ENCODE assay signal across 24 cellular contexts in the genomic region with DNA sequence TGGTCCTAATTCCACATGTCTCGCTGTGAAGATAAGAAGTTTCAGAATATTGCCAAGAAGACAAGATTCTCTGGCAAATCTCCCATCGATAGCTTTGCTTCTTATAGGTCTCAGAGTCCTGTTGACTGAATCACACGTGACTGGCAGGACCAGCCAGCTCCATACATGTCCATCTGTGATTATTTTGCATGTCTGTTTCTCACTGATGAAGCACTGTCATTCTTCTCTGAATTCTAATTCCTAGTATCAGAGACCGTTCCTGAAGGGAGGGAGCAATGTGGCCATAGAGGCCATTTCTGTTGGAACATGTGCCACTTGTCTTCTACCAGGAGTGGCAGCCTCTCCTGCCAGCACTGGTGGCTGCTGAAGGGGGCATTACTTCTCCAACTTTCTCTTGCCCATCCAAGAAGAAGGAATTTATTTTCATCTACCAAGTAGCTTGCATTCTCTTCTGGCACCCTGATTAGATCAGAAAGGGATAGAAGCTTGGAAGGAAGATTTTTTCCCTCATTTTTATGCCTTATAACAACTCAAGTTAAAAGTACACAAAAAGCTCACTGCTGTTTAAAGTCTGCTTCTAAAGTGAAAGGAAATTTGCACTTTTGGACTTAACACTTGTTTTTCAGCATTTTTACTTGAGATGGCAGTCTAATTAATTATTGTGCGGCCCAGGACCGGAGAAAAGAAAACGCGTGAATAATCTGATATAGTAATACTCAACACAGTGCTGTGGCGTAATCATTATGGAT.
"Had no signal": no experiment of that assay in that cellular context is flagged by ENCODE, and none has a peak within 500 bp of the region (broad histone marks: within the 10 kb centered on the region; RNA-seq: fewer than 3 reads in every experiment).

No MANE protein-coding gene starts in this region.

- H3K9me3 ChIP-seq: MG63 had no signal

- H3K4me3 ChIP-seq: cardiac muscle cell, MG63, SK-N-MC had no signal

- H3K27ac Mint-ChIP-seq: activated B cell treated with CpG ODN at 0.5 μM for 24 hours; activated CD4-positive, alpha-beta memory T cell treated with anti-CD3 and anti-CD28 coated beads for 36 hours; activated CD4-positive, alpha-beta T cell treated with anti-CD3 and anti-CD28 coated beads, Interleukin-2, amount 10 ng/mL, durations not matched to agents 7 days and 5 days; activated naive CD8-positive, alpha-beta T cell had no signal

- H3K27ac ChIP-seq: brain microvascular endothelial cell, cardiac muscle cell, KMS-11, SK-N-MC had no signal

- H3K27me3 ChIP-seq: brain microvascular endothelial cell, cardiac muscle cell, MG63 had no signal

- H3K36me3 Mint-ChIP-seq: activated CD4-positive, alpha-beta memory T cell treated with anti-CD3 and anti-CD28 coated beads for 36 hours; activated naive CD8-positive, alpha-beta T cell had no signal

- H3K4me1 Mint-ChIP-seq: activated B cell treated with CpG ODN at 0.5 μM for 24 hours had no signal

- DNase-seq: activated B cell treated with CpG ODN at 0.5 μM for 24 hours; activated CD4-positive, alpha-beta memory T cell treated with anti-CD3 and anti-CD28 coated beads for 36 hours; activated CD4-positive, alpha-beta T cell treated with anti-CD3 and anti-CD28 coated beads, Interleukin-2, amount 10 ng/mL, durations not matched to agents 7 days and 5 days; activated CD8-positive, alpha-beta memory T cell treated with anti-CD3 and anti-CD28 coated beads for 24 hours; activated effector memory CD4-positive, alpha-beta T cell treated with anti-CD3 and anti-CD28 coated beads, Interleukin-2, amount 50 U/mL, for 16 hours; activated naive CD4-positive, alpha-beta T cell treated with Interleukin-2 at 50 U/mL for 16 hours; activated T-cell treated with anti-CD3 and anti-CD28 coated beads, Interleukin-2, amount 50 U/mL, for 4 hours; amygdala; brain microvascular endothelial cell; MG63; MV-4-11; NCI-H1092 treated with DMSO at 0.1 percent for 48 hours; NCI-H1417 treated with DMSO at 0.1 percent for 48 hours; NCI-H1694 treated with DMSO at 0.1 percent for 48 hours; NCI-H2029 treated with DMSO at 0.1 percent for 48 hours; NCI-H345; NCI-H510A; NCI-H526 treated with DMSO at 0.1 percent for 48 hours; PC-3; T-helper 1 cell had no signal

- H3K4me3 Mint-ChIP-seq: activated B cell treated with CpG ODN at 0.5 μM for 24 hours; activated CD4-positive, alpha-beta memory T cell treated with anti-CD3 and anti-CD28 coated beads for 36 hours; activated CD4-positive, alpha-beta T cell treated with anti-CD3 and anti-CD28 coated beads, Interleukin-2, amount 10 ng/mL, durations not matched to agents 7 days and 5 days; activated naive CD8-positive, alpha-beta T cell; activated T-cell treated with anti-CD3 and anti-CD28 coated beads, Interleukin-2, amount 50 U/mL, for 4 hours had no signal

- H3K9me3 Mint-ChIP-seq: activated B cell treated with CpG ODN at 0.5 μM for 24 hours; activated CD4-positive, alpha-beta memory T cell treated with anti-CD3 and anti-CD28 coated beads for 36 hours; activated CD4-positive, alpha-beta T cell treated with anti-CD3 and anti-CD28 coated beads, Interleukin-2, amount 10 ng/mL, durations not matched to agents 7 days and 5 days; activated T-cell treated with anti-CD3 and anti-CD28 coated beads, Interleukin-2, amount 50 U/mL, for 4 hours had no signal

- H3K4me2 ChIP-seq: KMS-11 had no signal

- H3K36me3 ChIP-seq: brain microvascular endothelial cell, cardiac muscle cell, MG63 had no signal

- ATAC-seq: activated T-cell treated with anti-CD3 and anti-CD28 coated beads, Interleukin-2, amount 50 U/mL, for 4 hours; PC-3 had no signal
